9 cellular contexts compared by ENCODE assay signal in genomic region chr19:45769821-45770191, GRCh38. TPM values are rescaled to one million over a fixed set of nuclear protein-coding genes. Genes with fewer than 3 reads are reported as not detected.
DNase-seq lines count a peak whose midpoint lies in the region; ATAC-seq lines count a peak whose summit lies in the region.
"Had no signal": no experiment of that assay in that cellular context is flagged by ENCODE, and none has a peak within 500 bp of the region (broad histone marks: within the 10 kb centered on the region; RNA-seq: fewer than 3 reads in every experiment).

No MANE protein-coding gene starts in this region.

- no peak for ATAC-seq in HG02759 (IDR thresholded peaks at IDR 0.05; ENCODE audit: unreplicated experiment)

- H3K9ac ChIP-seq in skeletal muscle satellite cell (ENCODE audit: low read depth, low read length) = peak overlapping the region; percentile 72

- H3K4me3 ChIP-seq in iPS-11a (ENCODE audit: low read depth, low read length) (peak overlapping the region; percentile 67), skeletal muscle satellite cell (ENCODE audit: low read length) (peak overlapping the region; percentile 71)

- peaks cover 9% of the 10 kb centered on the region for H3K36me3 ChIP-seq in skeletal muscle satellite cell (ENCODE audit: insufficient read depth, low read length)

- H3K9me3 ChIP-seq in skeletal muscle satellite cell (replicated peaks; ENCODE audit: low read length) = no peaks in the 10 kb centered on the region

- no peaks in the 10 kb centered on the region for H3K27me3 ChIP-seq in skeletal muscle satellite cell (ENCODE audit: control insufficient read depth, insufficient read depth, low read length)

- peaks cover 26% of the 10 kb centered on the region for H3K4me1 ChIP-seq in skeletal muscle satellite cell (ENCODE audit: control insufficient read depth, insufficient read depth, low read length)

- H3K4me2 ChIP-seq in skeletal muscle satellite cell (ENCODE audit: low read length) = peak overlapping the region; percentile 96

- DNase-seq in SIG-M5 treated with dmso at 0.1 percent for 504 hours (lab: John Stamatoyannopoulos, UW; ENCODE audit: unreplicated experiment) (peak; percentile 25), SIG-M5 (lab: John Stamatoyannopoulos, UW) (no peak), NCI-H69 (lab: John Stamatoyannopoulos, UW) (peak; percentile 75), anterior cingulate cortex (lab: John Stamatoyannopoulos, UW) (peak in 37 of 58 donors; percentile 40 to 84 (median 61)), cerebellar nuclear complex (lab: John Stamatoyannopoulos, UW) (no peak)

RNA-seq across cellular contexts. Expression of gene SIX5, which starts 0.8 kb away (rescaled TPM):
- 8.1 TPM in 2 replicates for total RNA-seq in skeletal muscle satellite cell (2012; rRNA removed)

RNA-seq across cellular contexts. Expression of gene DMPK, which starts 12.5 kb away (rescaled TPM):
- total RNA-seq in skeletal muscle satellite cell (2012; rRNA removed) = 16.0 and 22.3 TPM in 2 replicates

RNA-seq across cellular contexts. Expression of gene DMWD, which starts 22.8 kb away (rescaled TPM):
- total RNA-seq in skeletal muscle satellite cell (2012; rRNA removed) = 30.8 and 33.0 TPM in 2 replicates

RNA-seq across cellular contexts. Expression of gene MEIOSIN, which starts 36.6 kb away (rescaled TPM):
- under 0.01 and 0.25 TPM in 2 replicates for total RNA-seq in skeletal muscle satellite cell (2012; rRNA removed)
- total RNA-seq: lung microvascular endothelial cell had no signal

RNA-seq across cellular contexts. Expression of gene FBXO46, which starts 39.1 kb away (rescaled TPM):
- total RNA-seq in skeletal muscle satellite cell (2012; rRNA removed) = 6.6 and 9.2 TPM in 2 replicates

Comparison
In these comparisons a context has a peak if more than half of its experiments do, and no peak if none do; other contexts are left out.
1. DNase-seq: peak in SIG-M5 treated with dmso at 0.1 percent for 504 hours (single experiment), NCI-H69 (single experiment) and anterior cingulate cortex (37 of 58); none in SIG-M5 (single experiment) and cerebellar nuclear complex (0 of 2).